In the genomic region with DNA sequence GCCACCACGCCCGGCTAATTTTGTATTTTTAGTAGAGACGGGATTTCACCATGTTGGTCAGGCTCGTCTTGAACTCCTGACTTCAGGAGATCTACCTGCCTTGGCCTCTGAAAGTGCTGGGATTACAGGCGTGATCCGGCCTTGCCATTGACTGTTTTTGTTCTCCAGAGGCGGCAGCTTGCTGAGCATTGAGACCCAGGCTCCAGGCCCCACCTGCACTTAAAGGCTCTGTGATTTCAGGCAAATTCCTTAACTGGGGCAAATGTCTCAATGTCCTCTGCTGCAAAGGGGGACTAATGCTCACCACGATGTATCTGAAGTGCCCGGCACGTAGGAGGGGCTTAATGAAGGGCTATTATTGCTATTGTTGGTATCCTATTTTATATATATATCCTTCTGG, we compare ENCODE assay signal across 9 cellular contexts. TPM values are rescaled to one million over a fixed set of nuclear protein-coding genes. Genes with fewer than 3 reads are reported as not detected.
DNase-seq lines count a peak whose midpoint lies in the region; ATAC-seq and TF ChIP-seq lines count a peak whose summit lies in the region.
"Had no signal": no experiment of that assay in that cellular context is flagged by ENCODE, and none has a peak within 500 bp of the region (broad histone marks: within the 10 kb centered on the region; RNA-seq: fewer than 3 reads in every experiment).

No MANE protein-coding gene starts in this region.

- no peak overlapping the region for H3K4me2 ChIP-seq in GM23248 (ENCODE audit: unreplicated experiment)

- no peak for TF ChIP-seq POLR2A in right lobe of liver (IDR thresholded peaks at IDR 0.05)

- 0 out of 2 replicates have a peak, but pooled peaks cover 6% of the 10 kb centered on the region for H3F3A ChIP-seq in GM23248 (ENCODE audit: insufficient read depth)

- no peak for ATAC-seq in activated T-helper 17 cell treated with anti-CD3 and anti-CD28 coated beads, Interleukin-2, amount 50 U/mL, for 72 hours (replicated peaks)
- ATAC-seq in right lobe of liver, result no peak
- no peak for ATAC-seq in activated CD4-positive, CD25-positive, alpha-beta regulatory T cell treated with anti-CD3 and anti-CD28 coated beads, Interleukin-2, amount 50 U/mL, for 24 hours
- no peak for ATAC-seq in HG03520 (IDR thresholded peaks at IDR 0.05; ENCODE audit: unreplicated experiment)

- H3K4me1 ChIP-seq in GM23248 (ENCODE audit: insufficient read depth) (peaks cover 41% of the 10 kb centered on the region), right lobe of liver (peaks cover 0 to 20% (median 0%) of the 10 kb centered on the region in 4 donors)

- H3K27me3 Mint-ChIP-seq in activated T-helper 17 cell treated with anti-CD3 and anti-CD28 coated beads, Interleukin-2, amount 50 U/mL, for 72 hours, result no peaks in the 10 kb centered on the region

- peak overlapping the region; percentile 74 for H3K4me3 Mint-ChIP-seq in activated T-helper 17 cell treated with anti-CD3 and anti-CD28 coated beads, Interleukin-2, amount 50 U/mL, for 72 hours

- H2AFZ ChIP-seq in GM23248, result peak overlapping the region; percentile 94

- in situ Hi-C loops in GM23248 (cut with MboI), result no loop called here

- no peaks in the 10 kb centered on the region for H3K9me2 ChIP-seq in GM23248 (ENCODE audit: insufficient read depth)

- no peak for TF ChIP-seq CTCF in right lobe of liver (IDR thresholded peaks at IDR 0.05)

- H3K79me2 ChIP-seq in GM23248 (ENCODE audit: insufficient read depth), result no peaks in the 10 kb centered on the region

- intact Hi-C loops in right lobe of liver (cut with DNase I), result no loop called here

- no peak overlapping the region for H3K9ac ChIP-seq in GM23248

- no peaks in the 10 kb centered on the region for H3K27me3 ChIP-seq in GM23248 (replicated peaks; ENCODE audit: insufficient read depth)
- no peaks in the 10 kb centered on the region for H3K27me3 ChIP-seq in right lobe of liver

- 79 to 88% methylated on average over 9 to 10 of the region's 10 CpGs for WGBS in GM23248 (ENCODE audit: low coverage in 1 of 2, low lambda C conversion rate in 2 of 2, missing lambda C conversion rate in 2 of 2), 2 experiments
- whole genome bisulfite sequencing in right lobe of liver (ENCODE audit: insufficient coverage, low coverage, low lambda C conversion rate, missing lambda C conversion rate), result 73% methylated on average over 5 of the region's 10 CpGs

- no peaks in the 10 kb centered on the region for H4K20me1 ChIP-seq in GM23248 (ENCODE audit: insufficient read depth)

- H3K36me3 Mint-ChIP-seq in activated T-helper 17 cell treated with anti-CD3 and anti-CD28 coated beads, Interleukin-2, amount 50 U/mL, for 72 hours (ENCODE audit: low read depth), result peaks cover 6% of the 10 kb centered on the region

- H3K4me1 Mint-ChIP-seq in activated T-helper 17 cell treated with anti-CD3 and anti-CD28 coated beads, Interleukin-2, amount 50 U/mL, for 72 hours, result peaks cover 21% of the 10 kb centered on the region

- H3K27ac ChIP-seq in GM23248, result no peak overlapping the region
- H3K27ac ChIP-seq in right lobe of liver, result peak overlapping the region in 2 of 3 donors; percentile 47 to 53
- H3K27ac ChIP-seq in skin epidermis, result peak overlapping the region in 17 of 21 experiments; percentile 41 to 86 (median 75)

- H3K4me3 ChIP-seq in GM23248 (peak overlapping the region; percentile 64; the same call in 1 of the 2 replicates), right lobe of liver (no peak overlapping the region), skin epidermis (no peak overlapping the region)

- no peak for DNase-seq in GM23248
- DNase-seq in right lobe of liver, result no peak
- no peak for DNase-seq in GM03348 (ENCODE audit: low spot score)
- no peak for DNase-seq in HUDEP-2 (lab: John Stamatoyannopoulos, UW; ENCODE audit: unreplicated experiment in 76 of 76)
- DNase-seq: NK-92 treated with Interleukin-12 subunit alpha and Interleukin-12 subunit beta, amount 100 ng/mL, for 24 hours had no signal

- no peaks in the 10 kb centered on the region for H3K9me3 Mint-ChIP-seq in activated T-helper 17 cell treated with anti-CD3 and anti-CD28 coated beads, Interleukin-2, amount 50 U/mL, for 72 hours

- peak overlapping the region; percentile 78 for H3K27ac Mint-ChIP-seq in activated T-helper 17 cell treated with anti-CD3 and anti-CD28 coated beads, Interleukin-2, amount 50 U/mL, for 72 hours

- H3K9me3 ChIP-seq in GM23248 (ENCODE audit: low read depth) (no peaks in the 10 kb centered on the region), right lobe of liver (no peaks in the 10 kb centered on the region)

- H3K36me3 ChIP-seq in GM23248 (ENCODE audit: low read depth), result no peaks in the 10 kb centered on the region
- H3K36me3 ChIP-seq in right lobe of liver, result no peaks in the 10 kb centered on the region

RNA-seq across cellular contexts. Expression of a gene that starts 29.0 kb away (rescaled TPM):
- total RNA-seq in GM23248 (2014; rRNA removed; shearing (Covaris generic)), result 108 and 114 TPM in 2 replicates
- polyA plus RNA-seq in GM23248 (2016; fragmentation: Nextera tagmentation; extraction: Ambion mirVana), result 35.6 and 37.5 TPM in 2 replicates
- 10 to 100 TPM; 60.0 to 73.9 TPM for total RNA-seq in activated T-helper 17 cell treated with anti-CD3 and anti-CD28 coated beads, Interleukin-2, amount 50 U/mL, for 72 hours
- total RNA-seq in right lobe of liver, result 10 to 100 TPM; 34.7 to 99.8 (median 41.2) TPM

RNA-seq across cellular contexts. Expression of a gene that starts 41.0 kb away (rescaled TPM):
- 3.8 and 5.9 TPM in 2 replicates for total RNA-seq in GM23248 (2014; rRNA removed; shearing (Covaris generic))
- polyA plus RNA-seq in GM23248 (2016; fragmentation: Nextera tagmentation; extraction: Ambion mirVana), result 22.7 and 24.1 TPM in 2 replicates
- 10 to 100 TPM; 14.3 to 14.7 TPM for total RNA-seq in activated T-helper 17 cell treated with anti-CD3 and anti-CD28 coated beads, Interleukin-2, amount 50 U/mL, for 72 hours
- 1 to 10 TPM; 1.1 to 3.3 (median 2.3) TPM for total RNA-seq in right lobe of liver

RNA-seq across cellular contexts. Expression of a gene that starts 41.2 kb away (rescaled TPM):
- total RNA-seq in GM23248 (2014; rRNA removed; shearing (Covaris generic)), result 0.51 and 1.1 TPM in 2 replicates
- 1.7 and 1.9 TPM in 2 replicates for polyA plus RNA-seq in GM23248 (2016; fragmentation: Nextera tagmentation; extraction: Ambion mirVana)
- 10 to 100 TPM; 18.0 to 28.0 TPM for total RNA-seq in activated T-helper 17 cell treated with anti-CD3 and anti-CD28 coated beads, Interleukin-2, amount 50 U/mL, for 72 hours
- total RNA-seq in right lobe of liver, result 10 to 100 TPM in 4 of 6 experiments, 1 to 10 TPM in 2; 7.1 to 29.7 (median 16.5) TPM
